Comparison of ENCODE assay signal across 35 cellular contexts in genomic region chr2:56455642-56456041, GRCh38.
"Had no signal": no experiment of that assay in that cellular context is flagged by ENCODE, and none has a peak within 500 bp of the region (broad histone marks: within the 10 kb centered on the region; RNA-seq: fewer than 3 reads in every experiment).

No MANE protein-coding gene starts in this region.

- H3K27ac ChIP-seq: adrenal gland, body of pancreas, brain microvascular endothelial cell, breast epithelium, VCaP had no signal

- H3K9me3 ChIP-seq: adrenal gland, body of pancreas, breast epithelium had no signal

- H3K4me1 ChIP-seq: adrenal gland, breast epithelium had no signal

- H3K36me3 Mint-ChIP-seq: activated CD4-positive, alpha-beta memory T cell treated with anti-CD3 and anti-CD28 coated beads for 36 hours; activated naive CD4-positive, alpha-beta T cell treated with anti-CD3 and anti-CD28 coated beads, Interleukin-2, amount 50 U/mL, for 72 hours; activated naive CD8-positive, alpha-beta T cell treated with anti-CD3 and anti-CD28 coated beads for 36 hours had no signal

- H3K4me3 Mint-ChIP-seq: activated B cell treated with CpG ODN at 0.5 μM for 24 hours; activated CD4-positive, alpha-beta memory T cell treated with anti-CD3 and anti-CD28 coated beads for 36 hours; activated CD4-positive, alpha-beta T cell treated with anti-CD3 and anti-CD28 coated beads, Interleukin-2, amount 10 ng/mL, durations not matched to agents 24 days and 14 days; activated CD8-positive, alpha-beta T cell treated with anti-CD3 and anti-CD28 coated beads for 36 hours; activated naive CD4-positive, alpha-beta T cell treated with anti-CD3 and anti-CD28 coated beads for 36 hours; activated naive CD8-positive, alpha-beta T cell treated with anti-CD3 and anti-CD28 coated beads for 36 hours; activated T-cell treated with anti-CD3 and anti-CD28 coated beads, Interleukin-2, amount 50 U/mL, for 4 hours; activated T-cell treated with anti-CD3 and anti-CD28 coated beads, Interleukin-2, amount 50 U/mL, for 72 hours; activated T-helper 1 cell treated with anti-CD3 and anti-CD28 coated beads, Interleukin-12 subunit alpha, Interleukin-12 subunit beta, Interleukin-2, Interleukin-4 antibody, amounts not matched to agents 30 ng/mL and 10 ng/mL and 1 ng/mL, durations not matched to agents 14 hours and 24 hours and 36 hours; activated T-helper 17 cell treated with anti-CD3 and anti-CD28 coated beads, Interleukin-2, amount 50 U/mL, for 72 hours; T-helper 1 cell treated with Interleukin-12 subunit alpha and Interleukin-12 subunit beta and Interleukin-4 antibody, amounts not matched to agents 30 μg/mL and 1 μg/mL, for 36 hours; T-helper 2 cell treated with Interferon-gamma antibody and Interleukin-4, amounts not matched to agents 5 μg/mL and 100 μg/mL, for 36 hours had no signal

- H3K4me1 Mint-ChIP-seq: activated B cell treated with CpG ODN at 0.5 μM for 24 hours; activated CD4-positive, alpha-beta T cell treated with anti-CD3 and anti-CD28 coated beads, Interleukin-2, amount 10 ng/mL, durations not matched to agents 24 days and 14 days; activated naive CD8-positive, alpha-beta T cell treated with anti-CD3 and anti-CD28 coated beads for 36 hours; activated T-helper 17 cell treated with anti-CD3 and anti-CD28 coated beads, Interleukin-2, amount 50 U/mL, for 72 hours had no signal

- H3K9me3 Mint-ChIP-seq: activated CD4-positive, alpha-beta T cell treated with anti-CD3 and anti-CD28 coated beads, Interleukin-2, amount 10 ng/mL, durations not matched to agents 24 days and 14 days; activated T-helper 1 cell treated with anti-CD3 and anti-CD28 coated beads, Interleukin-12 subunit alpha, Interleukin-12 subunit beta, Interleukin-2, Interleukin-4 antibody, amounts not matched to agents 30 ng/mL and 10 ng/mL and 1 ng/mL, durations not matched to agents 14 hours and 24 hours and 36 hours; T-helper 1 cell treated with Interleukin-12 subunit alpha and Interleukin-12 subunit beta and Interleukin-4 antibody, amounts not matched to agents 30 μg/mL and 1 μg/mL, for 36 hours had no signal

- H3K27me3 Mint-ChIP-seq: activated B cell treated with CpG ODN at 0.5 μM for 24 hours; activated CD4-positive, alpha-beta memory T cell treated with anti-CD3 and anti-CD28 coated beads for 36 hours; activated CD4-positive, alpha-beta T cell treated with anti-CD3 and anti-CD28 coated beads, Interleukin-2, amount 10 ng/mL, durations not matched to agents 24 days and 14 days; activated CD8-positive, alpha-beta T cell treated with anti-CD3 and anti-CD28 coated beads for 36 hours; activated naive CD8-positive, alpha-beta T cell treated with anti-CD3 and anti-CD28 coated beads for 36 hours; activated T-helper 17 cell treated with anti-CD3 and anti-CD28 coated beads, Interleukin-2, amount 50 U/mL, for 72 hours had no signal

- ATAC-seq: activated CD8-positive, alpha-beta T cell treated with anti-CD3 and anti-CD28 coated beads for 36 hours; activated naive CD4-positive, alpha-beta T cell treated with anti-CD3 and anti-CD28 coated beads, Interleukin-2, amount 50 U/mL, for 72 hours; activated T-cell treated with anti-CD3 and anti-CD28 coated beads, Interleukin-2, amount 50 U/mL, for 4 hours; activated T-cell treated with anti-CD3 and anti-CD28 coated beads, Interleukin-2, amount 50 U/mL, for 72 hours; activated T-helper 17 cell treated with anti-CD3 and anti-CD28 coated beads, Interleukin-2, amount 50 U/mL, for 72 hours; body of pancreas had no signal

- H3K4me3 ChIP-seq: adrenal gland, body of pancreas, breast epithelium had no signal

- H3K36me3 ChIP-seq: adrenal gland, brain microvascular endothelial cell, breast epithelium had no signal

- H3K27me3 ChIP-seq: adrenal gland, body of pancreas, brain microvascular endothelial cell, breast epithelium had no signal

- DNase-seq: activated B cell treated with CpG ODN at 0.5 μM for 24 hours; activated CD4-positive, alpha-beta memory T cell treated with anti-CD3 and anti-CD28 coated beads for 36 hours; activated CD4-positive, alpha-beta T cell treated with anti-CD3 and anti-CD28 coated beads for 4 hours; activated CD4-positive, alpha-beta T cell treated with anti-CD3 and anti-CD28 coated beads, Interleukin-2, amount 10 ng/mL, durations not matched to agents 24 days and 14 days; activated CD4-positive, alpha-beta T cell treated with anti-CD3 and anti-CD28 coated beads, Interleukin-2, amount 50 U/mL, for 1 hour; activated CD4-positive, alpha-beta T cell treated with anti-CD3 and anti-CD28 coated beads, Interleukin-2, amount 50 U/mL, for 4 hours; activated CD4-positive, CD25-positive, alpha-beta regulatory T cell treated with anti-CD3 and anti-CD28 coated beads, Interleukin-2, amount 50 U/mL, for 72 hours; activated CD8-positive, alpha-beta memory T cell treated with anti-CD3 and anti-CD28 coated beads, Interleukin-2, amount 50 U/mL, for 4 hours; activated CD8-positive, alpha-beta T cell treated with anti-CD3 and anti-CD28 coated beads for 36 hours; activated effector memory CD4-positive, alpha-beta T cell treated with anti-CD3 and anti-CD28 coated beads, Interleukin-2, amount 50 U/mL, for 16 hours; activated gamma-delta T cell treated with Interleukin-2 at 50 U/mL for 16 hours; activated naive CD4-positive, alpha-beta T cell; activated naive CD4-positive, alpha-beta T cell treated with anti-CD3 and anti-CD28 coated beads for 36 hours; activated naive CD4-positive, alpha-beta T cell treated with anti-CD3 and anti-CD28 coated beads, Interleukin-2, amount 50 U/mL, for 16 hours; activated naive CD8-positive, alpha-beta T cell treated with anti-CD3 and anti-CD28 coated beads for 36 hours; activated T-cell treated with anti-CD3 and anti-CD28 coated beads for 4 hours; activated T-cell treated with anti-CD3 and anti-CD28 coated beads, Interleukin-2, amount 50 U/mL, for 1 hour; activated T-cell treated with anti-CD3 and anti-CD28 coated beads, Interleukin-2, amount 50 U/mL, for 4 hours; activated T-cell treated with anti-CD3 and anti-CD28 coated beads, Interleukin-2, amount 50 U/mL, for 72 hours; adrenal gland; amniotic stem cell; aorta; body of pancreas; brain microvascular endothelial cell; central memory CD4-positive, alpha-beta T cell; T-helper 1 cell; T-helper 2 cell; T-helper 9 cell had no signal

- H3K27ac Mint-ChIP-seq: activated B cell treated with CpG ODN at 0.5 μM for 24 hours; activated CD4-positive, alpha-beta memory T cell treated with anti-CD3 and anti-CD28 coated beads for 36 hours; activated CD4-positive, alpha-beta T cell treated with anti-CD3 and anti-CD28 coated beads, Interleukin-2, amount 10 ng/mL, durations not matched to agents 24 days and 14 days; activated CD8-positive, alpha-beta T cell treated with anti-CD3 and anti-CD28 coated beads for 36 hours; activated naive CD4-positive, alpha-beta T cell treated with anti-CD3 and anti-CD28 coated beads for 36 hours; activated naive CD4-positive, alpha-beta T cell treated with anti-CD3 and anti-CD28 coated beads, Interleukin-2, amount 50 U/mL, for 72 hours; activated naive CD8-positive, alpha-beta T cell treated with anti-CD3 and anti-CD28 coated beads for 36 hours; activated T-cell treated with anti-CD3 and anti-CD28 coated beads, Interleukin-2, amount 50 U/mL, for 72 hours; activated T-helper 1 cell treated with anti-CD3 and anti-CD28 coated beads, Interleukin-12 subunit alpha, Interleukin-12 subunit beta, Interleukin-2, Interleukin-4 antibody, amounts not matched to agents 30 ng/mL and 10 ng/mL and 1 ng/mL, durations not matched to agents 14 hours and 24 hours and 36 hours; activated T-helper 17 cell treated with anti-CD3 and anti-CD28 coated beads, Interleukin-2, amount 50 U/mL, for 72 hours; T-helper 1 cell treated with Interleukin-12 subunit alpha and Interleukin-12 subunit beta and Interleukin-4 antibody, amounts not matched to agents 30 μg/mL and 1 μg/mL, for 36 hours; T-helper 2 cell treated with Interferon-gamma antibody and Interleukin-4, amounts not matched to agents 5 μg/mL and 100 μg/mL, for 36 hours had no signal
